ENCODE assay signal across 1 cellular context in the genomic region with DNA sequence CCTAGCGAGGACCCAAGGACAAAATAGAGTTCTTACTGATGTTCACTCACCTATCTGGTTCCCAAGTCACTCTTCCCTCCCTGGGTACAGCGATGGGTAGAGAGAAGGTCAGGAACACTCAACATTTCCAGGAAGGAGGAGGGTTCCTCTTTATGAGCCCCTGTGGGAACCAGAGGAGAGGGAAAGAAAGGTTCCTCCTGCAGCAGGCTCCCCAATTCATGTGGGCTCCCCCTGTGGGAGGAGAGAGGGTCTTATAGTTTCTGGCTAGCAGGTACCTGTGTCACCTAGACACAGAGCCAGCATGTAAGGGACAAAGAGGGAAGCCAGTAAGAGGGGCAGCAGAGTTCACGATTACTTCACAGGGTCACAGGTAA.
TF ChIP-seq lines count a peak whose summit lies in the region.

No MANE protein-coding gene starts in this region.

TF ChIP-seq in K562, 482 proteins besides CTCF, POLR2A, EP300 and RAD21 (continued from another document):
- TF ChIP-seq BCLAF1 (IDR thresholded peaks at IDR 0.05; ENCODE audit: borderline replicate concordance in 1 of 2, control insufficient read depth in 1 of 2, low read depth in 2 of 2, low read length in 1 of 2) = 0 out of 4 replicates have a peak, but pooled peaks of 1 of the 2 experiments have one; percentile 48
- peak; percentile 59; the same call in 1 of the 2 replicates for TF ChIP-seq CTBP1 (IDR thresholded peaks at IDR 0.05; ENCODE audit: borderline replicate concordance)
- peak; percentile 48; the same call in 1 of the 2 replicates for TF ChIP-seq TAF7 (tag; IDR thresholded peaks at IDR 0.05)
- peak; percentile 30 for TF ChIP-seq HDAC3 (IDR thresholded peaks at IDR 0.05; ENCODE audit: borderline replicate concordance, partially characterized antibody)
- TF ChIP-seq TEAD4 (IDR thresholded peaks at IDR 0.05; ENCODE audit: low read length) = 0 out of 2 replicates have a peak, but pooled peaks have one; percentile 14
- no peak for TF ChIP-seq TEAD4 (CRISPR knock-in tag; IDR thresholded peaks at IDR 0.05; ENCODE audit: borderline replicate concordance)
- TF ChIP-seq CXXC5 (CRISPR knock-in tag; IDR thresholded peaks at IDR 0.05) = peak; percentile 39; the same call in 1 of the 2 replicates
- peak in 1 of 2 experiments; percentile 89; a peak in 2 of 4 replicates for TF ChIP-seq TRIM24 (IDR thresholded peaks at IDR 0.05)
- no peak for TF ChIP-seq ZNF239 (CRISPR knock-in tag; IDR thresholded peaks at IDR 0.05)
- TF ChIP-seq GABPA (tag; conservative IDR thresholded peaks at IDR 0.05; ENCODE audit: low read depth) = peak; percentile 80
- TF ChIP-seq U2AF2 (optimal IDR thresholded peaks at IDR 0.05; ENCODE audit: low read depth, low read length) = no peak
- no peak for TF ChIP-seq ZSCAN32 (CRISPR knock-in tag; IDR thresholded peaks at IDR 0.05)
- TF ChIP-seq DIDO1 (tag; IDR thresholded peaks at IDR 0.05; ENCODE audit: low read depth) = peak; percentile 43; the same call in 1 of the 2 replicates
- no peak for TF ChIP-seq RBBP5 (IDR thresholded peaks at IDR 0.05; ENCODE audit: borderline replicate concordance, insufficient read depth, low read length, poor library complexity, severe bottlenecking)
- 0 out of 2 replicates have a peak, but pooled peaks have one; percentile 31 for TF ChIP-seq THAP7 (CRISPR knock-in tag; IDR thresholded peaks at IDR 0.05)
- TF ChIP-seq CREB1 (IDR thresholded peaks at IDR 0.05) = no peak
- TF ChIP-seq CREB1 (CRISPR knock-in tag; IDR thresholded peaks at IDR 0.05) = no peak
- peak in 1 of 2 experiments; percentile 77; a peak in 1 of 3 replicates for TF ChIP-seq CBX3 (IDR thresholded peaks at IDR 0.05; ENCODE audit: borderline replicate concordance in 1 of 2, low read length in 2 of 2)
- TF ChIP-seq MYC (IDR thresholded peaks at IDR 0.05; ENCODE audit: low read depth, low read length) = peak; percentile 37; the same call in 1 of the 2 replicates
- no peak for TF ChIP-seq MYC (CRISPR knock-in tag; IDR thresholded peaks at IDR 0.05; ENCODE audit: borderline replicate concordance, low read depth)
